1 cellular context compared by ENCODE assay signal in the genomic region with DNA sequence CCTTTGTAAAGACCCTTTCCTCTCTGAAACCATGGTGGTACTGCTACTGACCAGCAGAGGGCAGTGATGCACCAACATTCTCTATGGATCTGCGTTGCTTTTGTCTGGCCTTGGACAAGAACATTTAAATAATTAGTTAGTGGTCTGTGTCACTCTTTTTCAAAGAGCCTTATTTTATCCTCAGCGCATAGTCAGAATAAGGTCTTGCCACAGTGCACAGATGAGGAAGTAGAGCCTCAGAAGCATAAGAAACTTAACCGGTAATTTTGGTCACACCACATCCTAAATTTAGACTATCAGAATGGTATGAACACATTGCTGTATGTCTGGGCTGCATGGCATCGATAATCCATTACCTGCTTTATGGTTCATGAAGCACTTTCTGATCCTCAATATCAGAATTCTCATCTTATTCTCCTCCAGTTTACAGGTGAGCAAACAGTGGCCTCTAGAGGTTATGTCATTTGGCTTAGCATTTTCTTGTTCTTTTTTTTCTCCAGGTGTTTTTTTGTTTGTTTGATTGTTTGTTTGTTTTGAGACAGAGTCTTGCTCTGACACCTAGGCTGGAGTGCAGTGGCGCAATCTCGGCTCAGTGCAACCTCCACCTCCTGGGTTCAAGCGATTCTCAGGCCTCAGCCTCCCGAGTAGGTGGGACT.
A peak's percentile ranks its signal among the peaks of the same experiment; 100 is the strongest.
TF ChIP-seq lines count a peak whose summit lies in the region.

No MANE protein-coding gene starts in this region.

TF ChIP-seq in HepG2, 621 proteins besides CTCF, POLR2A, EP300 and RAD21 (continued from another document and continues in another):
- TF ChIP-seq, protein P1, sequence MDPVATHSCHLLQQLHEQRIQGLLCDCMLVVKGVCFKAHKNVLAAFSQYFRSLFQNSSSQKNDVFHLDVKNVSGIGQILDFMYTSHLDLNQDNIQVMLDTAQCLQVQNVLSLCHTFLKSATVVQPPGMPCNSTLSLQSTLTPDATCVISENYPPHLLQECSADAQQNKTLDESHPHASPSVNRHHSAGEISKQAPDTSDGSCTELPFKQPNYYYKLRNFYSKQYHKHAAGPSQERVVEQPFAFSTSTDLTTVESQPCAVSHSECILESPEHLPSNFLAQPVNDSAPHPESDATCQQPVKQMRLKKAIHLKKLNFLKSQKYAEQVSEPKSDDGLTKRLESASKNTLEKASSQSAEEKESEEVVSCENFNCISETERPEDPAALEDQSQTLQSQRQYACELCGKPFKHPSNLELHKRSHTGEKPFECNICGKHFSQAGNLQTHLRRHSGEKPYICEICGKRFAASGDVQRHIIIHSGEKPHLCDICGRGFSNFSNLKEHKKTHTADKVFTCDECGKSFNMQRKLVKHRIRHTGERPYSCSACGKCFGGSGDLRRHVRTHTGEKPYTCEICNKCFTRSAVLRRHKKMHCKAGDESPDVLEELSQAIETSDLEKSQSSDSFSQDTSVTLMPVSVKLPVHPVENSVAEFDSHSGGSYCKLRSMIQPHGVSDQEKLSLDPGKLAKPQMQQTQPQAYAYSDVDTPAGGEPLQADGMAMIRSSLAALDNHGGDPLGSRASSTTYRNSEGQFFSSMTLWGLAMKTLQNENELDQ (CRISPR knock-in tag; IDR thresholded peaks at IDR 0.05; ENCODE audit: borderline replicate concordance) = no peak
- TF ChIP-seq, protein P2, sequence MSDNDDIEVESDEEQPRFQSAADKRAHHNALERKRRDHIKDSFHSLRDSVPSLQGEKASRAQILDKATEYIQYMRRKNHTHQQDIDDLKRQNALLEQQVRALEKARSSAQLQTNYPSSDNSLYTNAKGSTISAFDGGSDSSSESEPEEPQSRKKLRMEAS (IDR thresholded peaks at IDR 0.05) = no peak
- no peak for TF ChIP-seq SIN3A (IDR thresholded peaks at IDR 0.05; ENCODE audit: borderline replicate concordance, low read depth, low read length)
- TF ChIP-seq NKX3-1 (CRISPR knock-in tag; IDR thresholded peaks at IDR 0.05) = no peak
- no peak for TF ChIP-seq HDAC1 (CRISPR knock-in tag; IDR thresholded peaks at IDR 0.05)
- TF ChIP-seq DRAP1 (CRISPR knock-in tag; IDR thresholded peaks at IDR 0.05) = no peak
- TF ChIP-seq, protein P3, sequence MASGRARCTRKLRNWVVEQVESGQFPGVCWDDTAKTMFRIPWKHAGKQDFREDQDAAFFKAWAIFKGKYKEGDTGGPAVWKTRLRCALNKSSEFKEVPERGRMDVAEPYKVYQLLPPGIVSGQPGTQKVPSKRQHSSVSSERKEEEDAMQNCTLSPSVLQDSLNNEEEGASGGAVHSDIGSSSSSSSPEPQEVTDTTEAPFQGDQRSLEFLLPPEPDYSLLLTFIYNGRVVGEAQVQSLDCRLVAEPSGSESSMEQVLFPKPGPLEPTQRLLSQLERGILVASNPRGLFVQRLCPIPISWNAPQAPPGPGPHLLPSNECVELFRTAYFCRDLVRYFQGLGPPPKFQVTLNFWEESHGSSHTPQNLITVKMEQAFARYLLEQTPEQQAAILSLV (CRISPR knock-in tag; IDR thresholded peaks at IDR 0.05; ENCODE audit: borderline replicate concordance) = no peak
- TF ChIP-seq THAP11 (CRISPR knock-in tag; IDR thresholded peaks at IDR 0.05) = 0 out of 2 replicates have a peak, but pooled peaks have one; percentile 38
- TF ChIP-seq, protein P4, sequence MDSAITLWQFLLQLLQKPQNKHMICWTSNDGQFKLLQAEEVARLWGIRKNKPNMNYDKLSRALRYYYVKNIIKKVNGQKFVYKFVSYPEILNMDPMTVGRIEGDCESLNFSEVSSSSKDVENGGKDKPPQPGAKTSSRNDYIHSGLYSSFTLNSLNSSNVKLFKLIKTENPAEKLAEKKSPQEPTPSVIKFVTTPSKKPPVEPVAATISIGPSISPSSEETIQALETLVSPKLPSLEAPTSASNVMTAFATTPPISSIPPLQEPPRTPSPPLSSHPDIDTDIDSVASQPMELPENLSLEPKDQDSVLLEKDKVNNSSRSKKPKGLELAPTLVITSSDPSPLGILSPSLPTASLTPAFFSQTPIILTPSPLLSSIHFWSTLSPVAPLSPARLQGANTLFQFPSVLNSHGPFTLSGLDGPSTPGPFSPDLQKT (CRISPR knock-in tag; IDR thresholded peaks at IDR 0.05; ENCODE audit: borderline replicate concordance) = no peak
- TF ChIP-seq ZNF224 (CRISPR knock-in tag; IDR thresholded peaks at IDR 0.05) = no peak
- TF ChIP-seq GRHL1 (CRISPR knock-in tag; conservative IDR thresholded peaks at IDR 0.05) = no peak
- TF ChIP-seq ZNF674 (CRISPR knock-in tag; IDR thresholded peaks at IDR 0.05; ENCODE audit: low read depth) = no peak
- TF ChIP-seq, protein P5, sequence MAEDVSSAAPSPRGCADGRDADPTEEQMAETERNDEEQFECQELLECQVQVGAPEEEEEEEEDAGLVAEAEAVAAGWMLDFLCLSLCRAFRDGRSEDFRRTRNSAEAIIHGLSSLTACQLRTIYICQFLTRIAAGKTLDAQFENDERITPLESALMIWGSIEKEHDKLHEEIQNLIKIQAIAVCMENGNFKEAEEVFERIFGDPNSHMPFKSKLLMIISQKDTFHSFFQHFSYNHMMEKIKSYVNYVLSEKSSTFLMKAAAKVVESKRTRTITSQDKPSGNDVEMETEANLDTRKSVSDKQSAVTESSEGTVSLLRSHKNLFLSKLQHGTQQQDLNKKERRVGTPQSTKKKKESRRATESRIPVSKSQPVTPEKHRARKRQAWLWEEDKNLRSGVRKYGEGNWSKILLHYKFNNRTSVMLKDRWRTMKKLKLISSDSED (CRISPR knock-in tag; IDR thresholded peaks at IDR 0.05) = no peak
- TF ChIP-seq ATRX (CRISPR knock-in tag; IDR thresholded peaks at IDR 0.05; ENCODE audit: borderline replicate concordance) = no peak
- TF ChIP-seq EED (CRISPR knock-in tag; IDR thresholded peaks at IDR 0.05) = no peak
- no peak for TF ChIP-seq HOXA5 (CRISPR knock-in tag; IDR thresholded peaks at IDR 0.05)
- TF ChIP-seq ZNF430 (CRISPR knock-in tag; IDR thresholded peaks at IDR 0.05) = peak; percentile 28; the same call in 1 of the 2 replicates
- TF ChIP-seq ZIK1 (CRISPR knock-in tag; IDR thresholded peaks at IDR 0.05; ENCODE audit: borderline replicate concordance, low read depth) = no peak
- TF ChIP-seq MED13 (CRISPR knock-in tag; IDR thresholded peaks at IDR 0.05) = no peak
- TF ChIP-seq SNAPC4 (CRISPR knock-in tag; IDR thresholded peaks at IDR 0.05) = no peak
- no peak for TF ChIP-seq ZNF800 (CRISPR knock-in tag; IDR thresholded peaks at IDR 0.05)
- TF ChIP-seq ZNF33A (CRISPR knock-in tag; IDR thresholded peaks at IDR 0.05; ENCODE audit: borderline replicate concordance) = no peak
- TF ChIP-seq ZNF772 (CRISPR knock-in tag; IDR thresholded peaks at IDR 0.05) = no peak
- TF ChIP-seq ZNF460 (CRISPR knock-in tag; IDR thresholded peaks at IDR 0.05; ENCODE audit: borderline replicate concordance) = no peak
- no peak for TF ChIP-seq SOX13 (IDR thresholded peaks at IDR 0.05)
- peak in 1 of 2 experiments; percentile 28; a peak in 1 of 4 replicates for TF ChIP-seq SOX13 (CRISPR knock-in tag; conservative IDR thresholded peaks at IDR 0.05 in 1 of 2, IDR thresholded peaks at IDR 0.05 in 1 of 2)
- no peak for TF ChIP-seq KAT7 (CRISPR knock-in tag; IDR thresholded peaks at IDR 0.05; ENCODE audit: borderline replicate concordance)
- TF ChIP-seq ZNF839 (CRISPR knock-in tag; IDR thresholded peaks at IDR 0.05; ENCODE audit: borderline replicate concordance) = no peak
- 0 out of 2 replicates have a peak, but pooled peaks have one; percentile 6 for TF ChIP-seq PHF21A (CRISPR knock-in tag; IDR thresholded peaks at IDR 0.05)
- no peak for TF ChIP-seq ZNF143 (CRISPR knock-in tag; IDR thresholded peaks at IDR 0.05)
- no peak for TF ChIP-seq HHEX (CRISPR knock-in tag; IDR thresholded peaks at IDR 0.05)
- TF ChIP-seq, protein P6, sequence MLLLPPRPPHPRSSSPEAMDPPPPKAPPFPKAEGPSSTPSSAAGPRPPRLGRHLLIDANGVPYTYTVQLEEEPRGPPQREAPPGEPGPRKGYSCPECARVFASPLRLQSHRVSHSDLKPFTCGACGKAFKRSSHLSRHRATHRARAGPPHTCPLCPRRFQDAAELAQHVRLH (CRISPR knock-in tag; IDR thresholded peaks at IDR 0.05; ENCODE audit: borderline replicate concordance, low read depth) = 0 out of 2 replicates have a peak, but pooled peaks have one; percentile 65
- TF ChIP-seq ZNF713 (CRISPR knock-in tag; IDR thresholded peaks at IDR 0.05) = no peak
- no peak for TF ChIP-seq SP5 (CRISPR knock-in tag; IDR thresholded peaks at IDR 0.05; ENCODE audit: borderline replicate concordance, low read depth)
- no peak for TF ChIP-seq ZNF879 (CRISPR knock-in tag; IDR thresholded peaks at IDR 0.05)
- TF ChIP-seq MZF1 (CRISPR knock-in tag; IDR thresholded peaks at IDR 0.05; ENCODE audit: borderline replicate concordance) = no peak
- no peak for TF ChIP-seq CHD2 (IDR thresholded peaks at IDR 0.05; ENCODE audit: low read depth, low read length)
- TF ChIP-seq ZMYM4 (CRISPR knock-in tag; IDR thresholded peaks at IDR 0.05) = peak; percentile 24; the same call in 1 of the 2 replicates
- peak; percentile 36; the same call in 1 of the 2 replicates for TF ChIP-seq ATF2 (CRISPR knock-in tag; IDR thresholded peaks at IDR 0.05)
- TF ChIP-seq RCOR2 (CRISPR knock-in tag; IDR thresholded peaks at IDR 0.05) = no peak
- TF ChIP-seq, protein P7, sequence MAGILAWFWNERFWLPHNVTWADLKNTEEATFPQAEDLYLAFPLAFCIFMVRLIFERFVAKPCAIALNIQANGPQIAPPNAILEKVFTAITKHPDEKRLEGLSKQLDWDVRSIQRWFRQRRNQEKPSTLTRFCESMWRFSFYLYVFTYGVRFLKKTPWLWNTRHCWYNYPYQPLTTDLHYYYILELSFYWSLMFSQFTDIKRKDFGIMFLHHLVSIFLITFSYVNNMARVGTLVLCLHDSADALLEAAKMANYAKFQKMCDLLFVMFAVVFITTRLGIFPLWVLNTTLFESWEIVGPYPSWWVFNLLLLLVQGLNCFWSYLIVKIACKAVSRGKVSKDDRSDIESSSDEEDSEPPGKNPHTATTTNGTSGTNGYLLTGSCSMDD (CRISPR knock-in tag; IDR thresholded peaks at IDR 0.05) = no peak
